1 cellular context compared by ENCODE assay signal in the genomic region with DNA sequence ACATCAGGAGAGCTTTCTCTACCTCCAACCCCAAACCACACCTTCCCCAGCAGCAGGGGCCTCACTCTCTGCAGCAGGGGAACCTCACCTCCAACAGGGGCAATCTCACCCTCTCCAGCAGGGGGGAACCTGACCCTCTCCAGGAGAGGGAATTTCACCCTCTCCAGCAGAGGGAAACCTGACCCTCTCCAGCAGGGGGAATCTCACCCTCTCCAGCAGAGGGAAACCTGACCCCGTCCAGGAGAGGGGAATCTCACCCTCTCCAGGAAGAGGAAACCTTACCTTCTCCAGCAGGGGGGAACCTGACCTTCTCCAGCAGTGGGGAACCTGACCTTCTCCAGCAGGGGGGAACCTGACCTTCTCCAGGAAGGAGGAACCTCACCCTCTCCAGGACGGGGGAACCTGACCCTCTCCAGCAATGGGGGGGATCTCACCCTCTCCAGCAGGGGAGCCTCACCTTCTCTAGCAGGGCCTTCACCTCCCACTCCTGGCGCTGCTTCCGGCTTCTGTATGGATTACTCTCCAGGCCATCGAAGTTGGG.
A peak's percentile ranks its signal among the peaks of the same experiment; 100 is the strongest.
TF ChIP-seq lines count a peak whose summit lies in the region.

No MANE protein-coding gene starts in this region.

TF ChIP-seq in HepG2, 621 proteins besides CTCF, POLR2A, EP300 and RAD21 (continued from another document):
- TF ChIP-seq, protein P1, sequence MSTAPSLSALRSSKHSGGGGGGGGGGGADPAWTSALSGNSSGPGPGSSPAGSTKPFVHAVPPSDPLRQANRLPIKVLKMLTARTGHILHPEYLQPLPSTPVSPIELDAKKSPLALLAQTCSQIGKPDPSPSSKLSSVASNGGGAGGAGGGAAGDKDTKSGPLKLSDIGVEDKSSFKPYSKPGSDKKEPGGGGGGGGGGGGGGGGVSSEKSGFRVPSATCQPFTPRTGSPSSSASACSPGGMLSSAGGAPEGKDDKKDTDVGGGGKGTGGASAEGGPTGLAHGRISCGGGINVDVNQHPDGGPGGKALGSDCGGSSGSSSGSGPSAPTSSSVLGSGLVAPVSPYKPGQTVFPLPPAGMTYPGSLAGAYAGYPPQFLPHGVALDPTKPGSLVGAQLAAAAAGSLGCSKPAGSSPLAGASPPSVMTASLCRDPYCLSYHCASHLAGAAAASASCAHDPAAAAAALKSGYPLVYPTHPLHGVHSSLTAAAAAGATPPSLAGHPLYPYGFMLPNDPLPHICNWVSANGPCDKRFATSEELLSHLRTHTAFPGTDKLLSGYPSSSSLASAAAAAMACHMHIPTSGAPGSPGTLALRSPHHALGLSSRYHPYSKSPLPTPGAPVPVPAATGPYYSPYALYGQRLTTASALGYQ (CRISPR knock-in tag; IDR thresholded peaks at IDR 0.05): no peak
- TF ChIP-seq ZNF253 (CRISPR knock-in tag; IDR thresholded peaks at IDR 0.05; ENCODE audit: borderline replicate concordance): no peak
- no peak for TF ChIP-seq TGIF2 (CRISPR knock-in tag; IDR thresholded peaks at IDR 0.05)
- no peak for TF ChIP-seq ZFAT (CRISPR knock-in tag; conservative IDR thresholded peaks at IDR 0.05)
- no peak for TF ChIP-seq RFXAP (CRISPR knock-in tag; IDR thresholded peaks at IDR 0.05; ENCODE audit: borderline replicate concordance)
- no peak for TF ChIP-seq ZNF891 (CRISPR knock-in tag; IDR thresholded peaks at IDR 0.05)
- no peak; the same call in 1 of the 2 replicates for TF ChIP-seq CBX5 (CRISPR knock-in tag; IDR thresholded peaks at IDR 0.05; ENCODE audit: borderline replicate concordance)
- TF ChIP-seq, protein P2, sequence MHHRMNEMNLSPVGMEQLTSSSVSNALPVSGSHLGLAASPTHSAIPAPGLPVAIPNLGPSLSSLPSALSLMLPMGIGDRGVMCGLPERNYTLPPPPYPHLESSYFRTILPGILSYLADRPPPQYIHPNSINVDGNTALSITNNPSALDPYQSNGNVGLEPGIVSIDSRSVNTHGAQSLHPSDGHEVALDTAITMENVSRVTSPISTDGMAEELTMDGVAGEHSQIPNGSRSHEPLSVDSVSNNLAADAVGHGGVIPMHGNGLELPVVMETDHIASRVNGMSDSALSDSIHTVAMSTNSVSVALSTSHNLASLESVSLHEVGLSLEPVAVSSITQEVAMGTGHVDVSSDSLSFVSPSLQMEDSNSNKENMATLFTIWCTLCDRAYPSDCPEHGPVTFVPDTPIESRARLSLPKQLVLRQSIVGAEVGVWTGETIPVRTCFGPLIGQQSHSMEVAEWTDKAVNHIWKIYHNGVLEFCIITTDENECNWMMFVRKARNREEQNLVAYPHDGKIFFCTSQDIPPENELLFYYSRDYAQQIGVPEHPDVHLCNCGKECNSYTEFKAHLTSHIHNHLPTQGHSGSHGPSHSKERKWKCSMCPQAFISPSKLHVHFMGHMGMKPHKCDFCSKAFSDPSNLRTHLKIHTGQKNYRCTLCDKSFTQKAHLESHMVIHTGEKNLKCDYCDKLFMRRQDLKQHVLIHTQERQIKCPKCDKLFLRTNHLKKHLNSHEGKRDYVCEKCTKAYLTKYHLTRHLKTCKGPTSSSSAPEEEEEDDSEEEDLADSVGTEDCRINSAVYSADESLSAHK (CRISPR knock-in tag; IDR thresholded peaks at IDR 0.05; ENCODE audit: borderline replicate concordance): no peak
- TF ChIP-seq, protein P3, sequence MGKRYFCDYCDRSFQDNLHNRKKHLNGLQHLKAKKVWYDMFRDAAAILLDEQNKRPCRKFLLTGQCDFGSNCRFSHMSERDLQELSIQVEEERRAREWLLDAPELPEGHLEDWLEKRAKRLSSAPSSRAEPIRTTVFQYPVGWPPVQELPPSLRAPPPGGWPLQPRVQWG (CRISPR knock-in tag; IDR thresholded peaks at IDR 0.05; ENCODE audit: borderline replicate concordance, low read depth): no peak
- TF ChIP-seq PITX1 (CRISPR knock-in tag; IDR thresholded peaks at IDR 0.05): no peak
- no peak for TF ChIP-seq NR2F1 (CRISPR knock-in tag; IDR thresholded peaks at IDR 0.05)
- TF ChIP-seq HNRNPUL1 (IDR thresholded peaks at IDR 0.05; ENCODE audit: low read depth, low read length): no peak
- TF ChIP-seq THAP11 (CRISPR knock-in tag; IDR thresholded peaks at IDR 0.05): peak; percentile 39; the same call in 1 of the 2 replicates
- no peak for TF ChIP-seq ETV6 (CRISPR knock-in tag; conservative IDR thresholded peaks at IDR 0.05)
- TF ChIP-seq, protein P4, sequence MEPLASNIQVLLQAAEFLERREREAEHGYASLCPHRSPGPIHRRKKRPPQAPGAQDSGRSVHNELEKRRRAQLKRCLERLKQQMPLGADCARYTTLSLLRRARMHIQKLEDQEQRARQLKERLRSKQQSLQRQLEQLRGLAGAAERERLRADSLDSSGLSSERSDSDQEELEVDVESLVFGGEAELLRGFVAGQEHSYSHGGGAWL (CRISPR knock-in tag; IDR thresholded peaks at IDR 0.05): no peak
- peak; percentile 67 for TF ChIP-seq ZMYM4 (CRISPR knock-in tag; IDR thresholded peaks at IDR 0.05)
- TF ChIP-seq BHLHE40 (IDR thresholded peaks at IDR 0.05; ENCODE audit: low read length): peak; percentile 30; the same call in 1 of the 2 replicates
- TF ChIP-seq NFRKB (IDR thresholded peaks at IDR 0.05): no peak
